In the genomic region with DNA sequence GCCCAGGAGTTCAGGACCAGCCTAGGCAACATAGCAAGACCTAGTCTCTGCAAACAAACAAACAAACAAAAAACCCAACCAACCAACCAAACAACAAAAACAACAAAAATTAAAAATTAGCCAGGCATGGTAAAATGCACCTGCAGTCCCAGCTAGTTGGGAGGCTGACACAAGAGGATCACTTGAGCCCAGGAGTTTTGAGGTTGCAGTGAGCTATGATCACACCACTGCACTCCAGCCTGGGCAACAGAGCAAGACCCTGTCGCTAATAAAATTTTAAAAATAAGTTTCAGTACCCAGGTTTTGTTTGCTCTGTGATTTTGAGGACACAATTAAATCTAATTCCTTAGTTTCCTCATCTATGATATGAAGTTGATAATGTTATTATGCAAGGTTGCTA, we compare ENCODE assay signal across 29 cellular contexts.
"Had no signal": no experiment of that assay in that cellular context is flagged by ENCODE, and none has a peak within 500 bp of the region (broad histone marks: within the 10 kb centered on the region; RNA-seq: fewer than 3 reads in every experiment).

No MANE protein-coding gene starts in this region.

- ATAC-seq: activated CD8-positive, alpha-beta T cell treated with anti-CD3 and anti-CD28 coated beads for 36 hours; activated T-cell treated with anti-CD3 and anti-CD28 coated beads, Interleukin-2, amount 50 U/mL, for 72 hours; effector memory CD8-positive, alpha-beta T cell; gastroesophageal sphincter; left cardiac atrium; sciatic nerve; stimulated activated effector memory CD8-positive, alpha-beta T cell treated with anti-CD3 and anti-CD28 coated beads, Interleukin-12 subunit alpha, Interleukin-12 subunit beta, amount 100 ng/mL, for 72 hours; stimulated activated naive CD8-positive, alpha-beta T cell treated with anti-CD3 and anti-CD28 coated beads, Interleukin-15, amount 100 ng/mL, for 72 hours had no signal

- H3K27ac Mint-ChIP-seq: activated T-cell treated with anti-CD3 and anti-CD28 coated beads, Interleukin-2, amount 50 U/mL, for 72 hours; stimulated activated effector memory CD8-positive, alpha-beta T cell treated with anti-CD3 and anti-CD28 coated beads, Interleukin-12 subunit alpha, Interleukin-12 subunit beta, amount 100 ng/mL, for 72 hours had no signal

- H3K4me1 ChIP-seq: colonic mucosa, prostate gland had no signal

- H3K36me3 ChIP-seq: colonic mucosa, pancreas, prostate gland had no signal

- H3K4me3 Mint-ChIP-seq: activated CD8-positive, alpha-beta T cell treated with anti-CD3 and anti-CD28 coated beads for 36 hours; activated naive CD8-positive, alpha-beta T cell; activated T-cell treated with anti-CD3 and anti-CD28 coated beads, Interleukin-2, amount 50 U/mL, for 72 hours; effector memory CD8-positive, alpha-beta T cell; nephron; stimulated activated effector memory CD8-positive, alpha-beta T cell treated with anti-CD3 and anti-CD28 coated beads, Interleukin-12 subunit alpha, Interleukin-12 subunit beta, amount 100 ng/mL, for 72 hours; stimulated activated naive CD8-positive, alpha-beta T cell treated with anti-CD3 and anti-CD28 coated beads, Interleukin-15, amount 100 ng/mL, for 72 hours had no signal

- H3K27me3 Mint-ChIP-seq: activated CD8-positive, alpha-beta T cell treated with anti-CD3 and anti-CD28 coated beads for 36 hours; activated naive CD8-positive, alpha-beta T cell; effector memory CD8-positive, alpha-beta T cell; stimulated activated naive CD8-positive, alpha-beta T cell treated with anti-CD3 and anti-CD28 coated beads, Interleukin-15, amount 100 ng/mL, for 72 hours had no signal

- H3K9me3 ChIP-seq: colonic mucosa, gastroesophageal sphincter, pancreas, prostate gland, thyroid gland had no signal

- DNase-seq: activated CD4-positive, alpha-beta T cell treated with anti-CD3 and anti-CD28 coated beads, Interleukin-2, amount 50 U/mL, for 1 hour; activated CD4-positive, CD25-positive, alpha-beta regulatory T cell treated with anti-CD3 and anti-CD28 coated beads, Interleukin-2, amount 50 U/mL, for 72 hours; activated CD8-positive, alpha-beta T cell treated with anti-CD3 and anti-CD28 coated beads for 36 hours; activated naive CD4-positive, alpha-beta T cell treated with Interleukin-2 at 50 U/mL for 16 hours; activated T-cell treated with anti-CD3 and anti-CD28 coated beads, Interleukin-2, amount 50 U/mL, for 72 hours; anterior cingulate cortex; cerebellar nuclear complex; colonic mucosa; effector memory CD8-positive, alpha-beta T cell; erythroblast; head of caudate nucleus; hippocampal formation; left cardiac atrium; left ventricle myocardium superior; mammary epithelial cell; pancreas; retina; stimulated activated CD4-positive, alpha-beta T cell treated with anti-CD3 and anti-CD28 coated beads, Interleukin-4, amount 100 ng/mL, for 24 hours; stimulated activated naive CD8-positive, alpha-beta T cell treated with anti-CD3 and anti-CD28 coated beads, Interleukin-15, amount 100 ng/mL, for 72 hours; substantia nigra; thyroid gland had no signal

- H3K9me3 Mint-ChIP-seq: activated CD8-positive, alpha-beta T cell treated with anti-CD3 and anti-CD28 coated beads for 36 hours; activated T-cell treated with anti-CD3 and anti-CD28 coated beads, Interleukin-2, amount 50 U/mL, for 72 hours; effector memory CD8-positive, alpha-beta T cell; nephron; stimulated activated effector memory CD8-positive, alpha-beta T cell treated with anti-CD3 and anti-CD28 coated beads, Interleukin-12 subunit alpha, Interleukin-12 subunit beta, amount 100 ng/mL, for 72 hours; stimulated activated naive CD8-positive, alpha-beta T cell treated with anti-CD3 and anti-CD28 coated beads, Interleukin-15, amount 100 ng/mL, for 72 hours had no signal

- H3K4me3 ChIP-seq: colonic mucosa, gastroesophageal sphincter, pancreas, prostate gland, skin epidermis, thyroid gland had no signal

- H3K27ac ChIP-seq: colonic mucosa, pancreas, prostate gland, thyroid gland, VCaP had no signal

- H3K27me3 ChIP-seq: colonic mucosa, gastroesophageal sphincter, pancreas, thyroid gland had no signal
